21 cellular contexts compared by ENCODE assay signal in genomic region chr16:73179671-73180370, GRCh38.
A peak's percentile ranks its signal among the peaks of the same experiment; 100 is the strongest.
DNase-seq lines count a peak whose midpoint lies in the region; ATAC-seq and TF ChIP-seq lines count a peak whose summit lies in the region.
"Had no signal": no experiment of that assay in that cellular context is flagged by ENCODE, and none has a peak within 500 bp of the region (broad histone marks: within the 10 kb centered on the region; RNA-seq: fewer than 3 reads in every experiment).

No MANE protein-coding gene starts in this region.

- no peaks in the 10 kb centered on the region for H3K27me3 ChIP-seq in neural progenitor cell
- H3K27me3 ChIP-seq: vagina had no signal

- TF ChIP-seq CTCF in VCaP (conservative IDR thresholded peaks at IDR 0.05) (no peak), neural progenitor cell (IDR thresholded peaks at IDR 0.05) (no peak), osteocyte (IDR thresholded peaks at IDR 0.05) (no peak)

- H3K36me3 ChIP-seq in neural progenitor cell = no peaks in the 10 kb centered on the region
- H3K36me3 ChIP-seq: SJSA1, vagina had no signal

- no peak overlapping the region for H3K9ac ChIP-seq in neural progenitor cell

- H3K4me1 ChIP-seq in neural progenitor cell = no peaks in the 10 kb centered on the region
- H3K4me1 ChIP-seq: SJSA1 had no signal

- H3K4me3 Mint-ChIP-seq in neural progenitor cell (no peak overlapping the region), osteocyte (ENCODE audit: unreplicated experiment) (no peak overlapping the region)
- H3K4me3 Mint-ChIP-seq: activated CD4-positive, alpha-beta memory T cell treated with anti-CD3 and anti-CD28 coated beads, Interleukin-2, amount 10 ng/mL, durations not matched to agents 7 days and 5 days; activated T-helper 17 cell treated with anti-CD3 and anti-CD28 coated beads, Interleukin-2, amount 50 U/mL, for 72 hours; stimulated activated effector memory CD8-positive, alpha-beta T cell treated with anti-CD3 and anti-CD28 coated beads, Interleukin-12 subunit alpha, Interleukin-12 subunit beta, amount 100 ng/mL, for 72 hours had no signal

- no peak overlapping the region for H2AFZ ChIP-seq in neural progenitor cell (replicated peaks)

- H3K27me3 Mint-ChIP-seq in neural progenitor cell (ENCODE audit: insufficient read depth, low read depth) (peaks cover 15% of the 10 kb centered on the region), osteocyte (ENCODE audit: unreplicated experiment) (no peaks in the 10 kb centered on the region)
- H3K27me3 Mint-ChIP-seq: activated CD4-positive, alpha-beta memory T cell treated with anti-CD3 and anti-CD28 coated beads, Interleukin-2, amount 10 ng/mL, durations not matched to agents 7 days and 5 days; activated T-helper 17 cell treated with anti-CD3 and anti-CD28 coated beads, Interleukin-2, amount 50 U/mL, for 72 hours had no signal

- H3K36me3 Mint-ChIP-seq in neural progenitor cell = no peaks in the 10 kb centered on the region
- H3K36me3 Mint-ChIP-seq in osteocyte (ENCODE audit: unreplicated experiment) = no peaks in the 10 kb centered on the region
- H3K36me3 Mint-ChIP-seq: stimulated activated effector memory CD8-positive, alpha-beta T cell treated with anti-CD3 and anti-CD28 coated beads, Interleukin-12 subunit alpha, Interleukin-12 subunit beta, amount 100 ng/mL, for 72 hours had no signal

- H3K27ac Mint-ChIP-seq in neural progenitor cell (peak overlapping the region; percentile 43), osteocyte (ENCODE audit: unreplicated experiment) (no peak overlapping the region)
- H3K27ac Mint-ChIP-seq: activated CD4-positive, alpha-beta memory T cell treated with anti-CD3 and anti-CD28 coated beads, Interleukin-2, amount 10 ng/mL, durations not matched to agents 7 days and 5 days; activated T-helper 17 cell treated with anti-CD3 and anti-CD28 coated beads, Interleukin-2, amount 50 U/mL, for 72 hours; stimulated activated effector memory CD8-positive, alpha-beta T cell treated with anti-CD3 and anti-CD28 coated beads, Interleukin-12 subunit alpha, Interleukin-12 subunit beta, amount 100 ng/mL, for 72 hours had no signal

- H3K9me3 ChIP-seq in neural progenitor cell (ENCODE audit: low read depth) = no peaks in the 10 kb centered on the region
- H3K9me3 ChIP-seq: SJSA1, vagina had no signal

- H3K4me2 ChIP-seq in neural progenitor cell = no peak overlapping the region

- no peaks in the 10 kb centered on the region for H3F3A ChIP-seq in neural progenitor cell (ENCODE audit: low read depth)

- no peak for ATAC-seq in HG03439 (IDR thresholded peaks at IDR 0.05; ENCODE audit: unreplicated experiment)
- ATAC-seq: activated T-helper 17 cell treated with anti-CD3 and anti-CD28 coated beads, Interleukin-2, amount 50 U/mL, for 72 hours; stimulated activated effector memory CD8-positive, alpha-beta T cell treated with anti-CD3 and anti-CD28 coated beads, Interleukin-12 subunit alpha, Interleukin-12 subunit beta, amount 100 ng/mL, for 72 hours had no signal

- H3K27ac ChIP-seq in VCaP (peak overlapping the region; percentile 54), neural progenitor cell (no peak overlapping the region)
- H3K27ac ChIP-seq: SJSA1, vagina had no signal

- H4K20me1 ChIP-seq in neural progenitor cell (ENCODE audit: low read depth) = no peaks in the 10 kb centered on the region

- H3K4me1 Mint-ChIP-seq in neural progenitor cell (peaks cover 22% of the 10 kb centered on the region), osteocyte (ENCODE audit: unreplicated experiment) (peaks cover 6% of the 10 kb centered on the region)
- H3K4me1 Mint-ChIP-seq: activated CD4-positive, alpha-beta memory T cell treated with anti-CD3 and anti-CD28 coated beads, Interleukin-2, amount 10 ng/mL, durations not matched to agents 7 days and 5 days; activated T-helper 17 cell treated with anti-CD3 and anti-CD28 coated beads, Interleukin-2, amount 50 U/mL, for 72 hours; stimulated activated effector memory CD8-positive, alpha-beta T cell treated with anti-CD3 and anti-CD28 coated beads, Interleukin-12 subunit alpha, Interleukin-12 subunit beta, amount 100 ng/mL, for 72 hours had no signal

- no peaks in the 10 kb centered on the region for H3K79me2 ChIP-seq in neural progenitor cell (ENCODE audit: low read depth)

- H3K9me3 Mint-ChIP-seq in neural progenitor cell (peaks cover 2% of the 10 kb centered on the region), osteocyte (ENCODE audit: unreplicated experiment) (no peaks in the 10 kb centered on the region)
- H3K9me3 Mint-ChIP-seq: activated T-helper 17 cell treated with anti-CD3 and anti-CD28 coated beads, Interleukin-2, amount 50 U/mL, for 72 hours had no signal

- H3K4me3 ChIP-seq in neural progenitor cell = no peak overlapping the region
- H3K4me3 ChIP-seq: SJSA1, vagina had no signal

- DNase-seq in COR-L47 (lab: John Stamatoyannopoulos, UW) = peak; percentile 57
- DNase-seq in NCI-H1417 (lab: John Stamatoyannopoulos, UW) = peak; percentile 70 to 91 (median 81)
- DNase-seq in neural progenitor cell (ENCODE audit: low spot score) = no peak
- no peak for DNase-seq in osteocyte (ENCODE audit: extremely low spot score, unreplicated experiment)
- no peak for DNase-seq in T-helper 9 cell
- DNase-seq in SKM-1 treated with dmso at 0.1 percent for 144 hours (lab: John Stamatoyannopoulos, UW; ENCODE audit: unreplicated experiment) = no peak
- DNase-seq: activated CD4-positive, alpha-beta memory T cell treated with anti-CD3 and anti-CD28 coated beads, Interleukin-2, amount 10 ng/mL, durations not matched to agents 7 days and 5 days; AML-193; amniotic stem cell; DND-41; foreskin melanocyte; H7; mesenchymal stem cell; NCI-H1048; small intestine had no signal

Comparison
In these comparisons a context has a peak if more than half of its experiments do, and no peak if none do; other contexts are left out.
1. DNase-seq: peak in COR-L47 (single experiment) and NCI-H1417 (3 of 3); none in neural progenitor cell (single experiment), osteocyte (single experiment), T-helper 9 cell (single experiment) and SKM-1 treated with dmso at 0.1 percent for 144 hours (single experiment).